ENCODE assay signal across 1 cellular context in genomic region chr18:46464926-46465655, GRCh38.
TF ChIP-seq lines count a peak whose summit lies in the region.

No MANE protein-coding gene starts in this region.

TF ChIP-seq in SK-N-SH, 30 proteins besides CTCF, POLR2A, EP300 and RAD21 (continued from another document):
- TF ChIP-seq USF2 (IDR thresholded peaks at IDR 0.05; ENCODE audit: borderline replicate concordance, low read depth, low read length), result no peak
- no peak for TF ChIP-seq SIN3A (IDR thresholded peaks at IDR 0.05; ENCODE audit: borderline replicate concordance, low read depth, low read length)
- no peak for TF ChIP-seq FOXM1 (IDR thresholded peaks at IDR 0.05; ENCODE audit: low read depth)
- TF ChIP-seq ZBTB33 (IDR thresholded peaks at IDR 0.05; ENCODE audit: borderline replicate concordance, low read depth), result no peak
- no peak for TF ChIP-seq CHD2 (IDR thresholded peaks at IDR 0.05; ENCODE audit: low read length, partially characterized antibody)
